18 cellular contexts compared by ENCODE assay signal in the genomic region with DNA sequence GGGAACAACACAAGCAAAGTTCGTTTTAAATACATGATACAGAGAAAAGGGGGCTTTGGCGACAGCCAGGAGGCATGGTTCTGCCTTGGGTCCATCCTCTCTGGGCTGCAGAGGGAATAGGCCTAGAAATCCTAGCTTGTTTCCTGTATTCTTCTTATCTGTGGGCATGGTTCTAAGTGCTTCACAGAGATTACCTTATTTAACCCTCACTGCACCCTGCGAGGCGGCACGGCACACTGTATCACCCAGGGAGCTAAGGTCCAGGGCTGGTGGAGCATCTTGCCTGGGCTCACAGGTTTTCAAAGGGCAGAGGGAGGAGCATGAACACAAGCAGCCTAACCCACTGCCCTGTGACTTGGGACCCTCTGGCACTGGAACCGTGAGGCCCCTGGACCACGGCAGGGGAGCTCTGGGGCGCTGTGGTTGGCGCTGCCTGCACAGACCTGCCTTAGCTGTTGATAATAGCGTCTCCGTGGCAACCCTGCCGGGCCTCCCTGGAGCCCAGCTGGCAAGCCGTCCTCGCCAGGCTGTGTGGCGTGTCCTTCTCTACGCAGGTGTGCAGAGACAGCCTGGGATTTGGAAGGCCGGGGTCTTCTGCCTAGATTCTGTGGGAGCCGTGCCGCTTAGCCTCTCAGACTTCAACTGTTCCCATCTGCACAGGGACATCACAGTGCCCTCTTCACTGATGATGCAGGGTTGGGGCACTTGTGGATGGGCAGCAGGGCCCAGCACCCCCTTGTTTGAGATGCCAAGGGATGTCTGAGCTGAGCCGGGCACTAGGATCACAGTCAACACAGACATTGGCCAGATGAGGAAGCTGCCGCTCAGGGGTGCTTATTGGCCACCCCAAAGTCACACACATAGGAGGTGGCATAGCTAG.
DNase-seq lines count a peak whose midpoint lies in the region; ATAC-seq, FAIRE-seq and TF ChIP-seq lines count a peak whose summit lies in the region.
"Had no signal": no experiment of that assay in that cellular context is flagged by ENCODE, and none has a peak within 500 bp of the region (broad histone marks: within the 10 kb centered on the region; RNA-seq: fewer than 3 reads in every experiment).

No MANE protein-coding gene starts in this region.

- no peak for TF ChIP-seq CTCF in bronchial epithelial cell (IDR thresholded peaks at IDR 0.05; ENCODE audit: insufficient read depth, low read length, severe bottlenecking)
- no peak for TF ChIP-seq CTCF in upper lobe of right lung (IDR thresholded peaks at IDR 0.05)

- H3K4me3 Mint-ChIP-seq in activated naive CD4-positive, alpha-beta T cell treated with anti-CD3 and anti-CD28 coated beads, Interleukin-2, amount 50 U/mL, for 24 hours: no peak overlapping the region
- no peak overlapping the region for H3K4me3 Mint-ChIP-seq in activated CD4-positive, alpha-beta T cell treated with anti-CD3 and anti-CD28 coated beads, Interleukin-2, amount 10 ng/mL, durations not matched to agents 24 days and 14 days
- H3K4me3 Mint-ChIP-seq: activated naive CD8-positive, alpha-beta T cell treated with anti-CD3 and anti-CD28 coated beads, Interleukin-2, amount 50 U/mL, for 24 hours; HFFc6 had no signal

- peaks cover 2% of the 10 kb centered on the region for H3K36me3 Mint-ChIP-seq in activated naive CD4-positive, alpha-beta T cell treated with anti-CD3 and anti-CD28 coated beads, Interleukin-2, amount 50 U/mL, for 24 hours
- H3K36me3 Mint-ChIP-seq in activated CD4-positive, alpha-beta T cell treated with anti-CD3 and anti-CD28 coated beads, Interleukin-2, amount 10 ng/mL, durations not matched to agents 24 days and 14 days (ENCODE audit: low read depth): no peaks in the 10 kb centered on the region

- intact Hi-C loops in upper lobe of right lung (cut with DNase I): no loop called here
- intact Hi-C loops in activated CD4-positive, alpha-beta T cell treated with anti-CD3 and anti-CD28 coated beads, Interleukin-2, amount 10 ng/mL, durations not matched to agents 24 days and 14 days (cut with micrococcal nuclease): loop anchor here (10.0 kb wide), 1 partner anchor 527 kb away; no protein-coding TSS in a partner anchor

- H3K4me1 Mint-ChIP-seq in activated naive CD4-positive, alpha-beta T cell treated with anti-CD3 and anti-CD28 coated beads, Interleukin-2, amount 50 U/mL, for 24 hours: peaks cover 26% of the 10 kb centered on the region
- H3K4me1 Mint-ChIP-seq in activated CD4-positive, alpha-beta T cell treated with anti-CD3 and anti-CD28 coated beads, Interleukin-2, amount 10 ng/mL, durations not matched to agents 24 days and 14 days: peaks cover 19% of the 10 kb centered on the region

- no peak for ATAC-seq in upper lobe of right lung
- no peak for ATAC-seq in GM21360 (IDR thresholded peaks at IDR 0.05; ENCODE audit: unreplicated experiment)
- ATAC-seq: activated naive CD8-positive, alpha-beta T cell treated with anti-CD3 and anti-CD28 coated beads, Interleukin-2, amount 50 U/mL, for 24 hours had no signal

- H3K36me3 ChIP-seq in bronchial epithelial cell (ENCODE audit: control insufficient read depth, insufficient read depth, low read length) (no peaks in the 10 kb centered on the region), upper lobe of right lung (no peaks in the 10 kb centered on the region)
- H3K36me3 ChIP-seq: ovary had no signal

- H3K27ac Mint-ChIP-seq in activated naive CD4-positive, alpha-beta T cell treated with anti-CD3 and anti-CD28 coated beads, Interleukin-2, amount 50 U/mL, for 24 hours: peak overlapping the region; percentile 76
- no peak overlapping the region for H3K27ac Mint-ChIP-seq in activated CD4-positive, alpha-beta T cell treated with anti-CD3 and anti-CD28 coated beads, Interleukin-2, amount 10 ng/mL, durations not matched to agents 24 days and 14 days
- H3K27ac Mint-ChIP-seq: activated naive CD8-positive, alpha-beta T cell treated with anti-CD3 and anti-CD28 coated beads, Interleukin-2, amount 50 U/mL, for 24 hours; HFFc6 had no signal

- H3K27me3 Mint-ChIP-seq in activated naive CD4-positive, alpha-beta T cell treated with anti-CD3 and anti-CD28 coated beads, Interleukin-2, amount 50 U/mL, for 24 hours: no peaks in the 10 kb centered on the region
- H3K27me3 Mint-ChIP-seq in activated CD4-positive, alpha-beta T cell treated with anti-CD3 and anti-CD28 coated beads, Interleukin-2, amount 10 ng/mL, durations not matched to agents 24 days and 14 days: peaks cover 43% of the 10 kb centered on the region

- no peaks in the 10 kb centered on the region for H3K4me1 ChIP-seq in upper lobe of right lung

- no peaks in the 10 kb centered on the region for H3K9me3 Mint-ChIP-seq in activated naive CD4-positive, alpha-beta T cell treated with anti-CD3 and anti-CD28 coated beads, Interleukin-2, amount 50 U/mL, for 24 hours
- H3K9me3 Mint-ChIP-seq in activated CD4-positive, alpha-beta T cell treated with anti-CD3 and anti-CD28 coated beads, Interleukin-2, amount 10 ng/mL, durations not matched to agents 24 days and 14 days: no peaks in the 10 kb centered on the region
- H3K9me3 Mint-ChIP-seq: activated naive CD8-positive, alpha-beta T cell treated with anti-CD3 and anti-CD28 coated beads, Interleukin-2, amount 50 U/mL, for 24 hours; HFFc6 had no signal

- H3K27me3 ChIP-seq in bronchial epithelial cell (ENCODE audit: control insufficient read depth, insufficient read depth, low read length): peaks cover 4% of the 10 kb centered on the region
- H3K27me3 ChIP-seq in upper lobe of right lung: no peaks in the 10 kb centered on the region
- H3K27me3 ChIP-seq: ovary had no signal

- no peak for DNase-seq in activated naive CD4-positive, alpha-beta T cell treated with Interleukin-2 at 50 U/mL for 16 hours
- DNase-seq in NCI-H2171 (lab: John Stamatoyannopoulos, UW): peak; percentile 86
- DNase-seq in bronchial epithelial cell (ENCODE audit: low read depth): peak; percentile 54
- peak; percentile 45 for DNase-seq in upper lobe of right lung
- no peak for DNase-seq in activated CD4-positive, alpha-beta T cell treated with anti-CD3 and anti-CD28 coated beads, Interleukin-2, amount 10 ng/mL, durations not matched to agents 24 days and 14 days
- DNase-seq in MV-4-11 (lab: John Stamatoyannopoulos, UW): no peak
- DNase-seq: activated CD8-positive, alpha-beta memory T cell treated with anti-CD3 and anti-CD28 coated beads, Interleukin-2, amount 50 U/mL, for 4 hours; activated naive CD8-positive, alpha-beta T cell treated with anti-CD3 and anti-CD28 coated beads, Interleukin-2, amount 50 U/mL, for 24 hours; HFFc6; mesendoderm; NCI-H82; stimulated activated CD4-positive, alpha-beta T cell treated with anti-CD3 and anti-CD28 coated beads, Interleukin-15, amount 100 ng/mL, for 24 hours had no signal

- H3K4me3 ChIP-seq in bronchial epithelial cell (ENCODE audit: low read depth, low read length) (no peak overlapping the region), upper lobe of right lung (no peak overlapping the region)
- H3K4me3 ChIP-seq: ovary had no signal

- H3K9me3 ChIP-seq in upper lobe of right lung: no peaks in the 10 kb centered on the region
- H3K9me3 ChIP-seq: ovary had no signal

- no peak for FAIRE-seq in bronchial epithelial cell (lab: Jason Lieb, UNC)
- FAIRE-seq: colon, GM18507, urothelium cell line had no signal

- H3K27ac ChIP-seq in upper lobe of right lung: no peak overlapping the region

Comparison
In these comparisons a context has a peak if more than half of its experiments do, and no peak if none do; other contexts are left out.
1. DNase-seq: peak in NCI-H2171 (single experiment), bronchial epithelial cell (single experiment) and upper lobe of right lung (single experiment); none in activated naive CD4-positive, alpha-beta T cell treated with Interleukin-2 at 50 U/mL for 16 hours (single experiment), activated CD4-positive, alpha-beta T cell treated with anti-CD3 and anti-CD28 coated beads, Interleukin-2, amount 10 ng/mL, durations not matched to agents 24 days and 14 days (single experiment) and MV-4-11 (single experiment).